Comparison of ENCODE assay signal across 9 cellular contexts in the genomic region with DNA sequence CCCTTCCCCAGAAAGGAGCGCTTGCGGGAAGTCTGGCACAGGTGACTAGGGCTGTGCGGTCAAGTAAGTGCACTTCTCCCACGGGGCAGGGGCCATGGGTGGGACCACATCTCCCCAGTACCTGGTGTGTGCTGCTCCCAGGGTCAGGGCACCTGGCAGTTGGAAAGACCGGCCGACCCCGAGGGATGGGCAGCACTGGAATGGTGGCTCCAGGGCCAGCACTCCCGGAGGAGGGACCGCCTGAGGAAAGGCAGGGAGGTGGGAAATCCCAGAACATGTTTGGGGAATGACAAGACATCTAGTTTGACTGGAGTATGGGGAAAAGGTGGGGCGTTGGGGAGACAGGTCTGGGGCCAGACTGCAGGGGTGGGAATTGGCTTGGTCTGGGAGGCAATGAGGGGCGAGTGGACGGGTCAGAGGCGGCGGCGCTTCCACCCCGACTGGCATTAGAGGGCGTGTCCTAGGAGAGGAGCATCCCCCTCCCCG. TPM values are rescaled to one million over a fixed set of nuclear protein-coding genes. Genes with fewer than 3 reads are reported as not detected.
DNase-seq lines count a peak whose midpoint lies in the region; ATAC-seq, FAIRE-seq and TF ChIP-seq lines count a peak whose summit lies in the region.
"Had no signal": no experiment of that assay in that cellular context is flagged by ENCODE, and none has a peak within 500 bp of the region (broad histone marks: within the 10 kb centered on the region; RNA-seq: fewer than 3 reads in every experiment).

No MANE protein-coding gene starts in this region.

- peak overlapping the region; percentile 60; the same call in 1 of the 2 replicates for H3K27ac ChIP-seq in C4-2B
- H3K27ac ChIP-seq in MM.1S (ENCODE audit: low read length) = no peak overlapping the region
- no peak overlapping the region for H3K27ac ChIP-seq in endothelial cell of umbilical vein (ENCODE audit: insufficient read depth, low read depth, low read length)

- no peak for FAIRE-seq in endothelial cell of umbilical vein (lab: Jason Lieb, UNC)
- FAIRE-seq: TTC549 had no signal

- peak overlapping the region; percentile 72 for H3K4me3 ChIP-seq in MM.1S (ENCODE audit: low read length)
- peak overlapping the region; percentile 40 to 62 (median 61) for H3K4me3 ChIP-seq in endothelial cell of umbilical vein (replicated peaks in 1 of 3; ENCODE audit: insufficient read depth in 1 of 3, low read depth in 1 of 3, low read length in 3 of 3)
- H3K4me3 ChIP-seq in neuron (ENCODE audit: low read length) = peak overlapping the region; percentile 57

- H3K9ac ChIP-seq in MM.1S (ENCODE audit: low read length) (no peak overlapping the region), endothelial cell of umbilical vein (replicated peaks; ENCODE audit: extremely low read depth, insufficient read depth, low read length) (peak overlapping the region; percentile 30)

- DNase-seq in MM.1S = no peak
- DNase-seq in endothelial cell of umbilical vein (ENCODE audit: low read depth, low spot score) = no peak
- no peak for DNase-seq in HuH-7.5 (ENCODE audit: low spot score)
- DNase-seq in NCI-H2171 (lab: John Stamatoyannopoulos, UW) = no peak

- peaks cover 22% of the 10 kb centered on the region for H3K4me1 ChIP-seq in MM.1S (ENCODE audit: low read length)
- peaks cover 11% of the 10 kb centered on the region for H3K4me1 ChIP-seq in endothelial cell of umbilical vein (ENCODE audit: control insufficient read depth, extremely low read depth, insufficient read depth, low read length)
- peaks cover 12% of the 10 kb centered on the region for H3K4me1 ChIP-seq in neuron (ENCODE audit: insufficient read depth, low read length)

- no peak for TF ChIP-seq POLR2A in endothelial cell of umbilical vein (IDR thresholded peaks at IDR 0.05; ENCODE audit: low read depth, low read length)

- BruUV-seq in endothelial cell of umbilical vein (replicated peaks; lab: Mats Ljungman, UMichigan) = no TSS peak

- H3K79me2 ChIP-seq in MM.1S (ENCODE audit: low read length) = peaks cover 12% of the 10 kb centered on the region
- no peaks in the 10 kb centered on the region for H3K79me2 ChIP-seq in endothelial cell of umbilical vein (ENCODE audit: control insufficient read depth, insufficient read depth, low read length)

- H3K27me3 ChIP-seq in MM.1S (replicated peaks; ENCODE audit: insufficient read depth, low read length) = no peaks in the 10 kb centered on the region
- no peaks in the 10 kb centered on the region for H3K27me3 ChIP-seq in endothelial cell of umbilical vein (ENCODE audit: control insufficient read depth in 2 of 2, insufficient read depth in 2 of 2, low read length in 2 of 2)
- H3K27me3 ChIP-seq in neuron (ENCODE audit: insufficient read depth, low read length) = peaks cover 11% of the 10 kb centered on the region

- no peaks in the 10 kb centered on the region for H3K9me2 ChIP-seq in MM.1S (replicated peaks; ENCODE audit: insufficient read depth, low read length)

- ATAC-seq in GM19395 (IDR thresholded peaks at IDR 0.05; ENCODE audit: unreplicated experiment) (no peak), HG03378 (IDR thresholded peaks at IDR 0.05; ENCODE audit: unreplicated experiment) (no peak)

- dilution Hi-C loops in endothelial cell of umbilical vein (cut with MboI; ENCODE audit: extremely low pct_ligation_motif_present, low sequenced_read_pairs) = no loop called here

- CTCF ChIA-PET in endothelial cell of umbilical vein (lab: Charles Lee) = interaction anchor here (1.0 to 8.0 kb wide), 9 partner anchors 11 to 181 kb away, joined by 3 to 76 read pairs (median 5); no protein-coding TSS in a partner anchor

- H3K36me3 ChIP-seq in MM.1S (replicated peaks; ENCODE audit: insufficient read depth, low read length) (no peaks in the 10 kb centered on the region), endothelial cell of umbilical vein (ENCODE audit: control insufficient read depth in 2 of 2, extremely low read depth in 1 of 2, insufficient read depth in 2 of 2, low read length in 2 of 2) (no peaks in the 10 kb centered on the region), neuron (ENCODE audit: insufficient read depth, low read length) (no peaks in the 10 kb centered on the region)

- H2AFZ ChIP-seq in MM.1S (ENCODE audit: low read length) (peak overlapping the region; percentile 72), endothelial cell of umbilical vein (ENCODE audit: low read depth, low read length) (peak overlapping the region; percentile 82), neuron (ENCODE audit: low read depth, low read length) (peak overlapping the region; percentile 91)

- TF ChIP-seq CTCF in C4-2B (conservative IDR thresholded peaks at IDR 0.05) = no peak
- TF ChIP-seq CTCF in MM.1S (IDR thresholded peaks at IDR 0.05; ENCODE audit: low read length) = no peak
- no peak for TF ChIP-seq CTCF in endothelial cell of umbilical vein (IDR thresholded peaks at IDR 0.05; ENCODE audit: extremely low read depth in 1 of 2, insufficient read depth in 1 of 2, low read depth in 1 of 2, low read length in 2 of 2)

- H3F3A ChIP-seq in MM.1S (ENCODE audit: insufficient read depth, low read length) = peaks cover 12% of the 10 kb centered on the region

- H3K9me1 ChIP-seq in endothelial cell of umbilical vein (replicated peaks; ENCODE audit: control insufficient read depth, extremely low read depth, insufficient read depth, low read length) = no peaks in the 10 kb centered on the region

- peak overlapping the region; percentile 92 for H3K4me2 ChIP-seq in MM.1S (ENCODE audit: low read depth, low read length)
- peak overlapping the region; percentile 74 for H3K4me2 ChIP-seq in endothelial cell of umbilical vein (ENCODE audit: insufficient read depth, low read length)

- intact Hi-C loops in endothelial cell of umbilical vein (cut with micrococcal nuclease) = loop anchor here (1.0 to 2.0 kb wide), 3 partner anchors 15 to 33 kb away; no protein-coding TSS in a partner anchor

- POLR2A ChIA-PET in endothelial cell of umbilical vein (lab: Charles Lee) = interaction anchor here (0.9 kb wide), 1 partner anchor 26 kb away, joined by 3 read pairs; no protein-coding TSS in a partner anchor

- H3K9me3 ChIP-seq in MM.1S (replicated peaks; ENCODE audit: insufficient read depth, low read length) (no peaks in the 10 kb centered on the region), endothelial cell of umbilical vein (replicated peaks; ENCODE audit: control insufficient read depth, insufficient read depth, low read length) (no peaks in the 10 kb centered on the region), neuron (ENCODE audit: low read length) (no peaks in the 10 kb centered on the region)

- no peaks in the 10 kb centered on the region for H4K20me1 ChIP-seq in MM.1S (ENCODE audit: insufficient read depth, low read length)
- no peaks in the 10 kb centered on the region for H4K20me1 ChIP-seq in endothelial cell of umbilical vein (replicated peaks; ENCODE audit: control insufficient read depth, extremely low read depth, insufficient read depth, low read length)

TF ChIP-seq in endothelial cell of umbilical vein, 7 proteins besides CTCF, POLR2A, EP300 and RAD21:
- TF ChIP-seq, protein P1, sequence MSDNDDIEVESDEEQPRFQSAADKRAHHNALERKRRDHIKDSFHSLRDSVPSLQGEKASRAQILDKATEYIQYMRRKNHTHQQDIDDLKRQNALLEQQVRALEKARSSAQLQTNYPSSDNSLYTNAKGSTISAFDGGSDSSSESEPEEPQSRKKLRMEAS (IDR thresholded peaks at IDR 0.05; ENCODE audit: insufficient read depth, insufficient read length) = no peak
- TF ChIP-seq MYC (IDR thresholded peaks at IDR 0.05; ENCODE audit: low read depth, low read length) = no peak

RNA-seq across cellular contexts. Expression of gene GLIPR2, which starts 0.7 kb away (rescaled TPM):
- 20.0 and 22.0 TPM in 2 replicates for total RNA-seq in endothelial cell of umbilical vein
- 42.4 and 42.5 TPM in 2 replicates for polyA plus RNA-seq in endothelial cell of umbilical vein
- 42.7 and 51.4 TPM in 2 replicates for polyA plus RNA-seq in endothelial cell of umbilical vein (2011; cell fraction: cytosol; rRNA removed)
- 22.7 and 24.5 TPM in 2 replicates for polyA plus RNA-seq in endothelial cell of umbilical vein (2011; cell fraction: nucleus; rRNA removed)
- 47.6 and 56.2 TPM in 2 replicates for polyA plus RNA-seq in endothelial cell of umbilical vein (2012)
- polyA minus RNA-seq in endothelial cell of umbilical vein = 45.7 and 51.9 TPM in 2 replicates
- polyA minus RNA-seq in endothelial cell of umbilical vein (2011; cell fraction: cytosol; rRNA and poly(A)+ RNA removed) = not detected
- polyA minus RNA-seq in endothelial cell of umbilical vein (2011; cell fraction: nucleus; rRNA and poly(A)+ RNA removed) = 6.8 and 7.0 TPM in 2 replicates

RNA-seq across cellular contexts. Expression of gene CCIN, which starts 33.4 kb away (rescaled TPM):
- total RNA-seq in endothelial cell of umbilical vein = 0.22 and 0.44 TPM in 2 replicates
- polyA plus RNA-seq in endothelial cell of umbilical vein = 1.1 and 1.2 TPM in 2 replicates
- polyA plus RNA-seq in endothelial cell of umbilical vein (2011; cell fraction: cytosol; rRNA removed) = 0.63 and 0.66 TPM in 2 replicates
- 0.84 and 1.1 TPM in 2 replicates for polyA plus RNA-seq in endothelial cell of umbilical vein (2011; cell fraction: nucleus; rRNA removed)
- polyA plus RNA-seq in endothelial cell of umbilical vein (2012) = 1.2 TPM in 2 replicates
- polyA minus RNA-seq in endothelial cell of umbilical vein = 0.53 and 2.5 TPM in 2 replicates
- not detected for polyA minus RNA-seq in endothelial cell of umbilical vein (2011; cell fraction: cytosol; rRNA and poly(A)+ RNA removed)
- 0.87 and 1.1 TPM in 2 replicates for polyA minus RNA-seq in endothelial cell of umbilical vein (2011; cell fraction: nucleus; rRNA and poly(A)+ RNA removed)

RNA-seq across cellular contexts. Expression of gene CLTA, which starts 54.9 kb away (rescaled TPM):
- 281 and 317 TPM in 2 replicates for total RNA-seq in endothelial cell of umbilical vein
- polyA plus RNA-seq in endothelial cell of umbilical vein = 212 and 229 TPM in 2 replicates
- 351 and 388 TPM in 2 replicates for polyA plus RNA-seq in endothelial cell of umbilical vein (2011; cell fraction: cytosol; rRNA removed)
- 135 and 162 TPM in 2 replicates for polyA plus RNA-seq in endothelial cell of umbilical vein (2011; cell fraction: nucleus; rRNA removed)
- polyA plus RNA-seq in endothelial cell of umbilical vein (2012) = 355 and 368 TPM in 2 replicates
- polyA minus RNA-seq in endothelial cell of umbilical vein = 98.2 and 102 TPM in 2 replicates
- polyA minus RNA-seq in endothelial cell of umbilical vein (2011; cell fraction: cytosol; rRNA and poly(A)+ RNA removed) = 94.4 TPM
- 23.4 and 37.0 TPM in 2 replicates for polyA minus RNA-seq in endothelial cell of umbilical vein (2011; cell fraction: nucleus; rRNA and poly(A)+ RNA removed)
